ENCODE assay signal across 15 cellular contexts in the genomic region with DNA sequence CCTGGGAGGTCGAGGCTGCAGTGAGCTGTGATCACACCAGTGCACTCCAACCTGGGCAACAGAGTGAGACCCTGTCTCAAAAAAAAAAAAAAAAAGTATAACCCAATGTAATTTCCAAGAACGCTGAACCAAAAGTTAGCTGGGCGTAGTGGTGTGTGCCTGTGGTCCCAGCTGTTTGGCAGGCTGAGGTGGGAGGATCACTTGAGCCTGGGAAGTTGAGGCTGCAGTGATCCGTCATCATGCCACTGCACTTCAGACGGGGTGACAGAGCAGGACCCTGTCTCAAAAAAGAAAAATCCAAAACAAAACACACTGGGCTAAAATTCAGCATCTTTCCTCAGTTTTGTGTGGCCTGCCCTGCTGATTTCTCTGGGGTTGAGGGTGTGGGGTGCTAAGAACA. TPM values are rescaled to one million over a fixed set of nuclear protein-coding genes. Genes with fewer than 3 reads are reported as not detected.
DNase-seq lines count a peak whose midpoint lies in the region; ATAC-seq and TF ChIP-seq lines count a peak whose summit lies in the region.
"Had no signal": no experiment of that assay in that cellular context is flagged by ENCODE, and none has a peak within 500 bp of the region (broad histone marks: within the 10 kb centered on the region; RNA-seq: fewer than 3 reads in every experiment).

No MANE protein-coding gene starts in this region.

- no peak for DNase-seq in activated CD8-positive, alpha-beta T cell treated with anti-CD3 and anti-CD28 coated beads, Interleukin-2, amount 10 ng/mL, durations not matched to agents 7 days and 5 days
- no peak for DNase-seq in activated CD8-positive, alpha-beta T cell treated with anti-CD3 and anti-CD28 coated beads for 36 hours
- no peak for DNase-seq in stimulated activated naive CD8-positive, alpha-beta T cell treated with anti-CD3 and anti-CD28 coated beads, Interleukin-15, amount 100 ng/mL, for 72 hours
- DNase-seq in stimulated activated naive CD8-positive, alpha-beta T cell treated with anti-CD3 and anti-CD28 coated beads, Interleukin-15, Interleukin-2, amounts not matched to agents 100 U/mL and 50 U/mL, for 24 hours = no peak
- no peak for DNase-seq in effector memory CD8-positive, alpha-beta T cell
- DNase-seq in activated effector memory CD4-positive, alpha-beta T cell treated with Interleukin-2 at 50 U/mL for 16 hours = no peak
- DNase-seq in NCI-H524 treated with DMSO at 0.1 percent for 48 hours (lab: John Stamatoyannopoulos, UW) = no peak
- DNase-seq: CD4-positive, alpha-beta memory T cell; EL; KG1; NCI-H1694 treated with DMSO at 0.1 percent for 48 hours; NCI-H748 treated with DMSO at 0.1 percent for 48 hours; NK-92 treated with Interleukin-12 subunit alpha and Interleukin-12 subunit beta, amount 100 ng/mL, for 24 hours; SHP77 had no signal

- POLR2A ChIA-PET in activated CD8-positive, alpha-beta T cell treated with anti-CD3 and anti-CD28 coated beads, Interleukin-2, amount 10 ng/mL, durations not matched to agents 7 days and 5 days (lab: Charles Lee) = interaction anchor here (1.1 to 6.0 kb wide), 7 partner anchors 14 to 88 kb away, joined by 3 to 39 read pairs (median 7); partner anchors contain the start of gene NFE2L3
- POLR2A ChIA-PET in activated CD8-positive, alpha-beta T cell treated with anti-CD3 and anti-CD28 coated beads for 36 hours (lab: Charles Lee) = interaction anchor here (1.1 to 19.9 kb wide), 6 partner anchors 9 to 37 kb away, joined by 4 to 588 read pairs (median 8); partner anchors contain the start of genes CBX3 and HNRNPA2B1

- H3K4me1 Mint-ChIP-seq in activated CD8-positive, alpha-beta T cell treated with anti-CD3 and anti-CD28 coated beads, Interleukin-2, amount 10 ng/mL, durations not matched to agents 7 days and 5 days (ENCODE audit: low read depth) = peaks cover 10% of the 10 kb centered on the region
- H3K4me1 Mint-ChIP-seq in activated CD8-positive, alpha-beta T cell treated with anti-CD3 and anti-CD28 coated beads for 36 hours (ENCODE audit: low read depth) = peaks cover 28% of the 10 kb centered on the region
- peaks cover 59% of the 10 kb centered on the region for H3K4me1 Mint-ChIP-seq in stimulated activated naive CD8-positive, alpha-beta T cell treated with anti-CD3 and anti-CD28 coated beads, Interleukin-15, amount 100 ng/mL, for 72 hours
- peaks cover 15 to 31% of the 10 kb centered on the region in 2 donors for H3K4me1 Mint-ChIP-seq in effector memory CD8-positive, alpha-beta T cell (ENCODE audit: low read depth in 2 of 2)

- H3K4me3 Mint-ChIP-seq in activated CD8-positive, alpha-beta T cell treated with anti-CD3 and anti-CD28 coated beads, Interleukin-2, amount 10 ng/mL, durations not matched to agents 7 days and 5 days = no peak overlapping the region
- no peak overlapping the region for H3K4me3 Mint-ChIP-seq in activated CD8-positive, alpha-beta T cell treated with anti-CD3 and anti-CD28 coated beads for 36 hours
- H3K4me3 Mint-ChIP-seq in stimulated activated naive CD8-positive, alpha-beta T cell treated with anti-CD3 and anti-CD28 coated beads, Interleukin-15, amount 100 ng/mL, for 72 hours = no peak overlapping the region
- H3K4me3 Mint-ChIP-seq in effector memory CD8-positive, alpha-beta T cell = no peak overlapping the region
- H3K4me3 Mint-ChIP-seq: CD4-positive, alpha-beta memory T cell had no signal

- intact Hi-C loops in activated CD8-positive, alpha-beta T cell treated with anti-CD3 and anti-CD28 coated beads for 36 hours (cut with micrococcal nuclease) = no loop called here

- ATAC-seq in activated CD8-positive, alpha-beta T cell treated with anti-CD3 and anti-CD28 coated beads, Interleukin-2, amount 10 ng/mL, durations not matched to agents 7 days and 5 days = peak; percentile 8
- ATAC-seq in activated CD8-positive, alpha-beta T cell treated with anti-CD3 and anti-CD28 coated beads for 36 hours = no peak
- ATAC-seq in stimulated activated naive CD8-positive, alpha-beta T cell treated with anti-CD3 and anti-CD28 coated beads, Interleukin-15, amount 100 ng/mL, for 72 hours = peak; percentile 1
- ATAC-seq in stimulated activated naive CD8-positive, alpha-beta T cell treated with anti-CD3 and anti-CD28 coated beads, Interleukin-15, Interleukin-2, amounts not matched to agents 100 U/mL and 50 U/mL, for 24 hours = no peak
- ATAC-seq in effector memory CD8-positive, alpha-beta T cell (replicated peaks) = no peak
- no peak for ATAC-seq in HG03469 (IDR thresholded peaks at IDR 0.05; ENCODE audit: unreplicated experiment)

- H3K9me3 Mint-ChIP-seq in activated CD8-positive, alpha-beta T cell treated with anti-CD3 and anti-CD28 coated beads, Interleukin-2, amount 10 ng/mL, durations not matched to agents 7 days and 5 days (ENCODE audit: insufficient read depth) = no peaks in the 10 kb centered on the region
- no peaks in the 10 kb centered on the region for H3K9me3 Mint-ChIP-seq in activated CD8-positive, alpha-beta T cell treated with anti-CD3 and anti-CD28 coated beads for 36 hours
- no peaks in the 10 kb centered on the region for H3K9me3 Mint-ChIP-seq in stimulated activated naive CD8-positive, alpha-beta T cell treated with anti-CD3 and anti-CD28 coated beads, Interleukin-15, amount 100 ng/mL, for 72 hours
- no peaks in the 10 kb centered on the region for H3K9me3 Mint-ChIP-seq in effector memory CD8-positive, alpha-beta T cell

- CTCF ChIA-PET in activated CD8-positive, alpha-beta T cell treated with anti-CD3 and anti-CD28 coated beads, Interleukin-2, amount 10 ng/mL, durations not matched to agents 7 days and 5 days (lab: Charles Lee) = interaction anchor here (0.6 to 2.2 kb wide), 6 partner anchors 13 to 100 kb away, joined by 3 to 9 read pairs (median 4); no protein-coding TSS in a partner anchor
- CTCF ChIA-PET in activated CD8-positive, alpha-beta T cell treated with anti-CD3 and anti-CD28 coated beads for 36 hours (lab: Charles Lee) = interaction anchor here (1.0 to 5.1 kb wide), 4 partner anchors 8 to 105 kb away, joined by 3 to 35 read pairs (median 4); no protein-coding TSS in a partner anchor

- H3K36me3 Mint-ChIP-seq in activated CD8-positive, alpha-beta T cell treated with anti-CD3 and anti-CD28 coated beads, Interleukin-2, amount 10 ng/mL, durations not matched to agents 7 days and 5 days (ENCODE audit: low read depth) = peaks cover 26% of the 10 kb centered on the region
- peaks cover 45% of the 10 kb centered on the region for H3K36me3 Mint-ChIP-seq in activated CD8-positive, alpha-beta T cell treated with anti-CD3 and anti-CD28 coated beads for 36 hours (ENCODE audit: low read depth)
- peaks cover 15% of the 10 kb centered on the region for H3K36me3 Mint-ChIP-seq in effector memory CD8-positive, alpha-beta T cell (ENCODE audit: insufficient read depth)

- no peak for TF ChIP-seq CTCF in activated CD8-positive, alpha-beta T cell treated with anti-CD3 and anti-CD28 coated beads for 36 hours (IDR thresholded peaks at IDR 0.05)

- no peak overlapping the region for H3K27ac Mint-ChIP-seq in activated CD8-positive, alpha-beta T cell treated with anti-CD3 and anti-CD28 coated beads, Interleukin-2, amount 10 ng/mL, durations not matched to agents 7 days and 5 days
- no peak overlapping the region for H3K27ac Mint-ChIP-seq in activated CD8-positive, alpha-beta T cell treated with anti-CD3 and anti-CD28 coated beads for 36 hours
- peak overlapping the region in 1 of 2 donors; percentile 92 for H3K27ac Mint-ChIP-seq in stimulated activated naive CD8-positive, alpha-beta T cell treated with anti-CD3 and anti-CD28 coated beads, Interleukin-15, amount 100 ng/mL, for 72 hours
- H3K27ac Mint-ChIP-seq in effector memory CD8-positive, alpha-beta T cell = peak overlapping the region; percentile 4 to 25

- H3K27me3 Mint-ChIP-seq in activated CD8-positive, alpha-beta T cell treated with anti-CD3 and anti-CD28 coated beads, Interleukin-2, amount 10 ng/mL, durations not matched to agents 7 days and 5 days (ENCODE audit: low read depth) = no peaks in the 10 kb centered on the region
- H3K27me3 Mint-ChIP-seq in activated CD8-positive, alpha-beta T cell treated with anti-CD3 and anti-CD28 coated beads for 36 hours = no peaks in the 10 kb centered on the region
- H3K27me3 Mint-ChIP-seq in stimulated activated naive CD8-positive, alpha-beta T cell treated with anti-CD3 and anti-CD28 coated beads, Interleukin-15, amount 100 ng/mL, for 72 hours = no peaks in the 10 kb centered on the region
- no peaks in the 10 kb centered on the region for H3K27me3 Mint-ChIP-seq in effector memory CD8-positive, alpha-beta T cell
- H3K27me3 Mint-ChIP-seq: CD4-positive, alpha-beta memory T cell had no signal

RNA-seq across cellular contexts. Expression of gene HNRNPA2B1, which starts 21.1 kb away (rescaled TPM):
- 100 to 1,000 TPM; 882 to 899 TPM for total RNA-seq in activated CD8-positive, alpha-beta T cell treated with anti-CD3 and anti-CD28 coated beads, Interleukin-2, amount 10 ng/mL, durations not matched to agents 7 days and 5 days
- total RNA-seq in activated CD8-positive, alpha-beta T cell treated with anti-CD3 and anti-CD28 coated beads for 36 hours = 100 to 1,000 TPM; 871 to 893 TPM

RNA-seq across cellular contexts. Expression of gene CBX3, which starts 22.1 kb away (rescaled TPM):
- 100 to 1,000 TPM; 254 to 269 TPM for total RNA-seq in activated CD8-positive, alpha-beta T cell treated with anti-CD3 and anti-CD28 coated beads, Interleukin-2, amount 10 ng/mL, durations not matched to agents 7 days and 5 days
- total RNA-seq in activated CD8-positive, alpha-beta T cell treated with anti-CD3 and anti-CD28 coated beads for 36 hours = 100 to 1,000 TPM; 313 to 320 TPM

RNA-seq across cellular contexts. Expression of gene NFE2L3, which starts 27.4 kb away (rescaled TPM):
- 10 to 100 TPM in 1 of 2 experiments, 1 to 10 TPM in 1; 9.7 to 10.4 TPM for total RNA-seq in activated CD8-positive, alpha-beta T cell treated with anti-CD3 and anti-CD28 coated beads, Interleukin-2, amount 10 ng/mL, durations not matched to agents 7 days and 5 days
- total RNA-seq in activated CD8-positive, alpha-beta T cell treated with anti-CD3 and anti-CD28 coated beads for 36 hours = 10 to 100 TPM; 21.5 to 22.6 TPM

Comparison
In these comparisons a context has a peak if more than half of its experiments do, and no peak if none do; other contexts are left out.
1. ATAC-seq: peak in activated CD8-positive, alpha-beta T cell treated with anti-CD3 and anti-CD28 coated beads, Interleukin-2, amount 10 ng/mL, durations not matched to agents 7 days and 5 days (single experiment) and stimulated activated naive CD8-positive, alpha-beta T cell treated with anti-CD3 and anti-CD28 coated beads, Interleukin-15, amount 100 ng/mL, for 72 hours (single experiment); none in activated CD8-positive, alpha-beta T cell treated with anti-CD3 and anti-CD28 coated beads for 36 hours (single experiment), stimulated activated naive CD8-positive, alpha-beta T cell treated with anti-CD3 and anti-CD28 coated beads, Interleukin-15, Interleukin-2, amounts not matched to agents 100 U/mL and 50 U/mL, for 24 hours (single experiment), effector memory CD8-positive, alpha-beta T cell (single experiment) and HG03469 (single experiment).
2. H3K27ac Mint-ChIP-seq: peak in effector memory CD8-positive, alpha-beta T cell (2 of 2); none in activated CD8-positive, alpha-beta T cell treated with anti-CD3 and anti-CD28 coated beads, Interleukin-2, amount 10 ng/mL, durations not matched to agents 7 days and 5 days (single experiment) and activated CD8-positive, alpha-beta T cell treated with anti-CD3 and anti-CD28 coated beads for 36 hours (single experiment).